23 cellular contexts compared by ENCODE assay signal in genomic region chr4:25070512-25070911, GRCh38. TPM values are rescaled to one million over a fixed set of nuclear protein-coding genes. Genes with fewer than 3 reads are reported as not detected.
DNase-seq lines count a peak whose midpoint lies in the region; ATAC-seq, FAIRE-seq and TF ChIP-seq lines count a peak whose summit lies in the region.
"Had no signal": no experiment of that assay in that cellular context is flagged by ENCODE, and none has a peak within 500 bp of the region (broad histone marks: within the 10 kb centered on the region; RNA-seq: fewer than 3 reads in every experiment).

No MANE protein-coding gene starts in this region.

- H3K79me2 ChIP-seq in GM23338 (replicated peaks; ENCODE audit: insufficient read depth), result no peaks in the 10 kb centered on the region
- H3K79me2 ChIP-seq in K562 (ENCODE audit: control insufficient read depth, insufficient read depth, low read length), result no peaks in the 10 kb centered on the region
- H3K79me2 ChIP-seq in smooth muscle cell (ENCODE audit: low read depth), result no peaks in the 10 kb centered on the region

- CTCF ChIA-PET in K562 (lab: Yijun Ruan, JAX; ENCODE audit: low intra/inter-chr PET ratio), result no interaction called here

- H3K9ac ChIP-seq in K562 (ENCODE audit: insufficient read depth in 1 of 2, low read depth in 2 of 2, low read length in 2 of 2) (no peak overlapping the region), smooth muscle cell (ENCODE audit: low read depth) (no peak overlapping the region)
- H3K9ac ChIP-seq: BLaER1 treated with 17β-estradiol and CSF1 and Interleukin-3, amounts not matched to agents 10 nM and 100 nM; GM23248 had no signal

- TF ChIP-seq CTCF in GM23338 (conservative IDR thresholded peaks at IDR 0.05; ENCODE audit: low read depth in 2 of 2) (no peak), K562 (IDR thresholded peaks at IDR 0.05 in 2 of 3, conservative IDR thresholded peaks at IDR 0.05 in 1 of 3; ENCODE audit: insufficient read depth in 2 of 3, low read depth in 1 of 3, low read length in 3 of 3) (no peak), glutamatergic neuron (IDR thresholded peaks at IDR 0.05; ENCODE audit: partially characterized antibody, unreplicated experiment) (no peak), smooth muscle cell (IDR thresholded peaks at IDR 0.05; ENCODE audit: borderline replicate concordance, insufficient read depth, poor library complexity, severe bottlenecking) (no peak)

- H3K9me3 Mint-ChIP-seq in GM23338, result 0 out of 3 replicates have a peak, but pooled peaks cover 3% of the 10 kb centered on the region
- H3K9me3 Mint-ChIP-seq in glutamatergic neuron (ENCODE audit: unreplicated experiment), result no peaks in the 10 kb centered on the region
- H3K9me3 Mint-ChIP-seq: CD4-positive, alpha-beta T cell had no signal

- no peak overlapping the region for H3K4me3 ChIP-seq in GM23338
- no peak overlapping the region for H3K4me3 ChIP-seq in K562
- no peak overlapping the region for H3K4me3 ChIP-seq in smooth muscle cell
- H3K4me3 ChIP-seq: A549; BLaER1 treated with 17β-estradiol and CSF1 and Interleukin-3, amounts not matched to agents 10 nM and 100 nM; GM23248 had no signal

- H2AFZ ChIP-seq in GM23338, result no peak overlapping the region
- no peak overlapping the region for H2AFZ ChIP-seq in K562 (ENCODE audit: low read depth, low read length)
- no peak overlapping the region for H2AFZ ChIP-seq in smooth muscle cell (ENCODE audit: low read depth)
- H2AFZ ChIP-seq: GM23248 had no signal

- peaks cover 24% of the 10 kb centered on the region for H3K4me1 Mint-ChIP-seq in GM23338
- H3K4me1 Mint-ChIP-seq in glutamatergic neuron (ENCODE audit: low read depth, unreplicated experiment), result no peaks in the 10 kb centered on the region
- H3K4me1 Mint-ChIP-seq: CD14-positive monocyte; CD8-positive, alpha-beta memory T cell had no signal

- intact Hi-C loops in K562 (cut with micrococcal nuclease) (no loop called here), posterior vena cava (cut with DNase I) (no loop called here)

- no peaks in the 10 kb centered on the region for H3K27me3 Mint-ChIP-seq in GM23338 (ENCODE audit: insufficient read depth, low read depth, poor library complexity)
- no peaks in the 10 kb centered on the region for H3K27me3 Mint-ChIP-seq in glutamatergic neuron (ENCODE audit: unreplicated experiment)

- TF ChIP-seq RAD21 in K562 (CRISPR knock-in tag; conservative IDR thresholded peaks at IDR 0.05 in 1 of 2, IDR thresholded peaks at IDR 0.05 in 1 of 2), result no peak

- no peaks in the 10 kb centered on the region for H3K36me3 ChIP-seq in GM23338 (ENCODE audit: insufficient read depth)
- no peaks in the 10 kb centered on the region for H3K36me3 ChIP-seq in K562 (ENCODE audit: control insufficient read depth, insufficient read depth, low read length)
- H3K36me3 ChIP-seq in smooth muscle cell (ENCODE audit: low read depth), result no peaks in the 10 kb centered on the region
- H3K36me3 ChIP-seq: BE2C; BLaER1 treated with 17β-estradiol and CSF1 and Interleukin-3, amounts not matched to agents 10 nM and 100 nM had no signal

- H3F3A ChIP-seq in GM23338 (replicated peaks; ENCODE audit: low read depth) (no peaks in the 10 kb centered on the region), smooth muscle cell (ENCODE audit: low read depth) (no peaks in the 10 kb centered on the region)

- peaks cover 27% of the 10 kb centered on the region for H3K4me1 ChIP-seq in GM23338 (ENCODE audit: insufficient read depth)
- no peaks in the 10 kb centered on the region for H3K4me1 ChIP-seq in K562 (replicated peaks in 1 of 2; ENCODE audit: control insufficient read depth in 2 of 2, insufficient read depth in 2 of 2, low read length in 2 of 2)
- no peaks in the 10 kb centered on the region for H3K4me1 ChIP-seq in smooth muscle cell (ENCODE audit: low read depth)
- H3K4me1 ChIP-seq: A549; BE2C; BLaER1 treated with 17β-estradiol and CSF1 and Interleukin-3, amounts not matched to agents 10 nM and 100 nM had no signal

- ATAC-seq in GM23338, result peak; percentile 52
- ATAC-seq in K562, result no peak
- no peak for ATAC-seq in HG03460 (IDR thresholded peaks at IDR 0.05; ENCODE audit: unreplicated experiment)
- ATAC-seq in HG02970 (IDR thresholded peaks at IDR 0.05; ENCODE audit: low FRiP score, unreplicated experiment), result no peak
- ATAC-seq: A549 had no signal

- no peak for TF ChIP-seq POLR2A in K562 (conservative IDR thresholded peaks at IDR 0.05)

- H3K4me3 Mint-ChIP-seq in GM23338 (no peak overlapping the region), glutamatergic neuron (ENCODE audit: unreplicated experiment) (no peak overlapping the region)
- H3K4me3 Mint-ChIP-seq: CD14-positive monocyte; CD4-positive, alpha-beta T cell; CD8-positive, alpha-beta memory T cell had no signal

- no peak for FAIRE-seq in K562 (lab: Jason Lieb, UNC)
- FAIRE-seq: A549, G401.6, GM12892, H54 had no signal

- H3K9me1 ChIP-seq in K562 (ENCODE audit: control insufficient read depth, insufficient read depth, low read length), result no peaks in the 10 kb centered on the region

- no peak overlapping the region for H3K27ac ChIP-seq in GM23338 (ENCODE audit: low read depth)
- H3K27ac ChIP-seq in K562 (ENCODE audit: extremely low read depth, low read depth, low read length), result no peak overlapping the region
- no peak overlapping the region for H3K27ac ChIP-seq in smooth muscle cell (ENCODE audit: low read depth)
- H3K27ac ChIP-seq: A549; BLaER1 treated with 17β-estradiol and CSF1 and Interleukin-3, amounts not matched to agents 10 nM and 100 nM; GM23248 had no signal

- POLR2A ChIA-PET in K562 (lab: Yijun Ruan, JAX), result no interaction called here

- H3K9me3 ChIP-seq in K562 (replicated peaks; ENCODE audit: control insufficient read depth, insufficient read depth, low read depth, low read length) (no peaks in the 10 kb centered on the region), smooth muscle cell (replicated peaks; ENCODE audit: low read depth) (no peaks in the 10 kb centered on the region)
- H3K9me3 ChIP-seq: A549, BE2C had no signal

- H4K20me1 ChIP-seq in GM23338 (replicated peaks; ENCODE audit: insufficient read depth) (no peaks in the 10 kb centered on the region), K562 (replicated peaks; ENCODE audit: control insufficient read depth, insufficient read depth, low read length) (no peaks in the 10 kb centered on the region), smooth muscle cell (ENCODE audit: low read depth) (no peaks in the 10 kb centered on the region)
- H4K20me1 ChIP-seq: BLaER1 treated with 17β-estradiol and CSF1 and Interleukin-3, amounts not matched to agents 10 nM and 100 nM had no signal

- H3K36me3 Mint-ChIP-seq in GM23338 (ENCODE audit: low read depth) (no peaks in the 10 kb centered on the region), glutamatergic neuron (ENCODE audit: unreplicated experiment) (no peaks in the 10 kb centered on the region)
- H3K36me3 Mint-ChIP-seq: CD14-positive monocyte; CD8-positive, alpha-beta memory T cell had no signal

- no peak for TF ChIP-seq EP300 in K562 (IDR thresholded peaks at IDR 0.05; ENCODE audit: low read length)

- in situ Hi-C loops in K562 (cut with MboI), result no loop called here

- DNase-seq in GM23338 (ENCODE audit: low spot score) (no peak), K562 (ENCODE audit: extremely low read depth in 1 of 4, low spot score in 3 of 4) (no peak), glutamatergic neuron (no peak), posterior vena cava (ENCODE audit: low spot score) (peak; percentile 30), smooth muscle cell (lab: John Stamatoyannopoulos, UW; ENCODE audit: unreplicated experiment) (no peak)
- DNase-seq: 8988T; ACHN; AML-193; BE2C; CD4-positive, alpha-beta T cell; CD8-positive, alpha-beta memory T cell; DMS 273 treated with DMSO at 0.1 percent for 48 hours; DND-41; GM23248; HCEC 1CT had no signal

- no peaks in the 10 kb centered on the region for H3K9me2 ChIP-seq in GM23338 (ENCODE audit: insufficient read depth)

- BruUV-seq in K562 (replicated peaks; lab: Mats Ljungman, UMichigan), result no TSS peak

- H3K27me3 ChIP-seq in GM23338 (ENCODE audit: insufficient read depth) (no peaks in the 10 kb centered on the region), K562 (ENCODE audit: control insufficient read depth in 2 of 2, insufficient read depth in 2 of 2, low read length in 2 of 2) (peaks cover 7 to 17% of the 10 kb centered on the region in 2 experiments; a peak in 3 of 5 replicates), smooth muscle cell (ENCODE audit: low read depth) (no peaks in the 10 kb centered on the region)
- H3K27me3 ChIP-seq: BLaER1 treated with 17β-estradiol and CSF1 and Interleukin-3, amounts not matched to agents 10 nM and 100 nM had no signal

- H3K27ac Mint-ChIP-seq in GM23338, result no peak overlapping the region
- H3K27ac Mint-ChIP-seq in glutamatergic neuron (ENCODE audit: unreplicated experiment), result peak overlapping the region; percentile 38
- H3K27ac Mint-ChIP-seq: CD14-positive monocyte; CD4-positive, alpha-beta T cell; CD8-positive, alpha-beta memory T cell had no signal

- H3K4me2 ChIP-seq in GM23338 (no peak overlapping the region), K562 (ENCODE audit: insufficient read depth, low read length) (no peak overlapping the region), smooth muscle cell (no peak overlapping the region)
- H3K4me2 ChIP-seq: A549; BLaER1 treated with 17β-estradiol and CSF1 and Interleukin-3, amounts not matched to agents 10 nM and 100 nM had no signal

- WGBS in K562 (ENCODE audit: insufficient coverage, low coverage, missing lambda C conversion rate), result 0% methylated on average over 3 of the region's 3 CpGs
- WGBS in smooth muscle cell (ENCODE audit: low lambda C conversion rate), result 86% methylated on average over 3 of the region's 3 CpGs

RNA-seq across cellular contexts. Expression of gene LGI2, which starts 39.8 kb away (rescaled TPM):
- total RNA-seq in GM23338 (2014; rRNA removed; shearing (Covaris generic)), result 6.2 and 8.0 TPM in 2 replicates
- polyA plus RNA-seq in GM23338 (2016; fragmentation: Nextera tagmentation; extraction: Ambion mirVana), result 0.63 and 0.82 TPM in 2 replicates
- not detected in 2 replicates for total RNA-seq in K562 (2011; cell fraction: chromatin; rRNA removed; ENCODE audit: low replicate concordance)
- total RNA-seq in K562 (2011; cell fraction: nucleolus; rRNA removed), result not detected in 2 replicates
- not detected in 2 replicates for total RNA-seq in K562 (2011; cell fraction: nucleoplasm; rRNA removed)
- total RNA-seq in K562 (2014; rRNA removed), result not detected in 2 replicates
- not detected in 2 replicates for total RNA-seq in K562 (2014; rRNA removed; fragmentation: Illumina TruSeq; extraction: Trizol)
- not detected in 2 replicates for total RNA-seq in K562 (2015; rRNA removed; fragmentation: Illumina TruSeq; extraction: Trizol)
- 0.04 and 0.07 TPM in 2 replicates for total RNA-seq in K562 (2021)
- polyA plus RNA-seq in K562 (2011; rRNA removed), result 0.03 TPM in 1 of 2 replicates, not detected in the other
- polyA plus RNA-seq in K562 (2011; cell fraction: cytosol; rRNA removed), result 0.01 TPM in 1 of 2 replicates, not detected in the other
- not detected in 2 replicates for polyA plus RNA-seq in K562 (2011; cell fraction: nucleus; rRNA removed)
- 0.01 TPM in 1 of 2 replicates, not detected in the other for polyA plus RNA-seq in K562 (2012)
- not detected in 2 replicates for polyA plus RNA-seq in K562 (2014; fragmentation: Illumina TruSeq; extraction: Trizol)
- polyA plus RNA-seq in K562 (2014; fragmentation: Nextera tagmentation; extraction: Ambion mirVana), result not detected
- polyA plus RNA-seq in K562 (2014; rRNA removed), result not detected in 2 replicates
- 0.18 TPM in 1 of 2 replicates, not detected in the other for polyA minus RNA-seq in K562 (2011; rRNA and poly(A)+ RNA removed)
- not detected in 2 replicates for polyA minus RNA-seq in K562 (2011; cell fraction: cytosol; rRNA and poly(A)+ RNA removed)
- not detected in 2 replicates for polyA minus RNA-seq in K562 (2011; cell fraction: nucleus; rRNA and poly(A)+ RNA removed)
- total RNA-seq in glutamatergic neuron (ENCODE audit: unreplicated experiment), result 20.5 TPM
- total RNA-seq in posterior vena cava, result 10 to 100 TPM; 26.9 to 52.3 TPM
- 3.1 and 9.1 TPM in 2 replicates for total RNA-seq in smooth muscle cell
- 2.1 and 9.3 TPM in 2 replicates for polyA plus RNA-seq in smooth muscle cell
- total RNA-seq: CD4-positive, alpha-beta T cell; CD8-positive, alpha-beta memory T cell; GM23248 had no signal
- polyA plus RNA-seq: CD8-positive, alpha-beta memory T cell; GM23248 had no signal
